Comparison of ENCODE assay signal across 11 cellular contexts in the genomic region with DNA sequence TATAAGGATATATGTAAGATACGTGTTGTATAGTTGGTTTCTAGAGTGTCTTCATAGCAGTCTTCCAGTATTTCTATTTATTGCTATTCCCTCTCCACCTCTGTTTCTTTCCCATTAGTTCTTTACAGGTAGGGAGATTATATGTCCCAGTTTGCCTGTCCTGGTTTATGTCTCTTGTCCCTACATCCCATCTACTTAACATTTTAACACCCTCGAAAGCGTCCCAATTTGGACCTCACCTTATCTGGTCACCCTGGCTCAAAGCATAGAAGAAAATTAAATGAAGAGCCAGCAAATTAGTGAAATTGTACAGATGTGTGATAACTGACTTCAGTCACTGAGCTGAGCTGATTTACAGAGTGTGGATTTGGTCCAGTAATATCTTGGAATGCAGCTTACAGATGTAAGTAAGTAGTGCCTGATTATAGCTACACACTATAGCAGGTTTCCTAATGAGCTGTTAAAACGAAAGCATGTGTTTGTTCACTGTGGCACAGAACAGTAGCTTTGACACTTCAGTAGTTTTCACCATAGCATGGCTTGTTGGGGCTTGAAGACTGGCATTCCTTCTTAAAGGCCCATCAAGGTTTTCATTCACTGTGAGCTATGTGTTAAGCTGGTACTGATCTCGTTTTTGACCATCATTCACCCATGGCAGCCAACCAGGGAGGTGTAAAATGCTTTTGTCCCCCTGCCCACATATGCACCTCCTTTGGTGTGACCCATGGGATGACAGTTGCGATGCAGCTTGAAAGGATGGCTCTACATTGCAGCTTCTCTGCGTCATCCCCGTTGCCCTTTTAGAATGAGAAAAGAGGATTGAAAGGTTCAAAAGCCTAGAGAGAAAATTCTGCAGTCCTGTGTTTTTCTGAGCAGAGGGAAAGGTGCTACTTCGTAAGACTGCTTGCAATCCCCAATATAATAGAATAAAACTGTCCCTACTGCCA.
DNase-seq lines count a peak whose midpoint lies in the region; ATAC-seq, FAIRE-seq and TF ChIP-seq lines count a peak whose summit lies in the region.
"Had no signal": no experiment of that assay in that cellular context is flagged by ENCODE, and none has a peak within 500 bp of the region (broad histone marks: within the 10 kb centered on the region; RNA-seq: fewer than 3 reads in every experiment).

No MANE protein-coding gene starts in this region.

- H3K36me3 ChIP-seq in MM.1S (replicated peaks; ENCODE audit: insufficient read depth, low read length) (no peaks in the 10 kb centered on the region), endothelial cell of umbilical vein (ENCODE audit: control insufficient read depth in 2 of 2, extremely low read depth in 1 of 2, insufficient read depth in 2 of 2, low read length in 2 of 2) (no peaks in the 10 kb centered on the region), muscle layer of colon (ENCODE audit: insufficient read depth, low read length) (no peaks in the 10 kb centered on the region), prostate gland (no peaks in the 10 kb centered on the region)

- peaks cover 20% of the 10 kb centered on the region for H3K4me1 Mint-ChIP-seq in CD4-positive, alpha-beta T cell (ENCODE audit: low read depth)

- no peaks in the 10 kb centered on the region for H3K9me1 ChIP-seq in endothelial cell of umbilical vein (replicated peaks; ENCODE audit: control insufficient read depth, extremely low read depth, insufficient read depth, low read length)

- H3K27ac ChIP-seq in CD4-positive, alpha-beta T cell (ENCODE audit: low read depth, low read length), result no peak overlapping the region
- H3K27ac ChIP-seq in MM.1S (ENCODE audit: low read length) (no peak overlapping the region), endothelial cell of umbilical vein (ENCODE audit: insufficient read depth, low read depth, low read length) (no peak overlapping the region), muscle layer of colon (ENCODE audit: low read depth, low read length) (peak overlapping the region; percentile 35), prostate gland (no peak overlapping the region)

- H3K9me3 ChIP-seq in CD4-positive, alpha-beta T cell (ENCODE audit: control insufficient read depth, low read length), result no peaks in the 10 kb centered on the region
- H3K9me3 ChIP-seq in MM.1S (replicated peaks; ENCODE audit: insufficient read depth, low read length) (no peaks in the 10 kb centered on the region), endothelial cell of umbilical vein (replicated peaks; ENCODE audit: control insufficient read depth, insufficient read depth, low read length) (no peaks in the 10 kb centered on the region), muscle layer of colon (ENCODE audit: low read length) (no peaks in the 10 kb centered on the region), prostate gland (no peaks in the 10 kb centered on the region)

- H2AFZ ChIP-seq in MM.1S (ENCODE audit: low read length) (no peak overlapping the region), endothelial cell of umbilical vein (ENCODE audit: low read depth, low read length) (peak overlapping the region; percentile 87)

- dilution Hi-C loops in endothelial cell of umbilical vein (cut with MboI; ENCODE audit: extremely low pct_ligation_motif_present, low sequenced_read_pairs), result no loop called here

- no peak for TF ChIP-seq CTCF in CD4-positive, alpha-beta T cell (IDR thresholded peaks at IDR 0.05)
- TF ChIP-seq CTCF in MM.1S (IDR thresholded peaks at IDR 0.05; ENCODE audit: low read length) (no peak), endothelial cell of umbilical vein (IDR thresholded peaks at IDR 0.05; ENCODE audit: extremely low read depth in 1 of 2, insufficient read depth in 1 of 2, low read depth in 1 of 2, low read length in 2 of 2) (no peak), prostate gland (IDR thresholded peaks at IDR 0.05) (no peak)

- POLR2A ChIA-PET in CD4-positive, alpha-beta T cell (lab: Charles Lee), result no interaction called here
- POLR2A ChIA-PET in endothelial cell of umbilical vein (lab: Charles Lee), result interaction anchor here (0.5 kb wide), 1 partner anchor 107 kb away, joined by 7 read pairs; no protein-coding TSS in a partner anchor

- H3F3A ChIP-seq in MM.1S (ENCODE audit: insufficient read depth, low read length), result peaks cover 19% of the 10 kb centered on the region

- H3K79me2 ChIP-seq in MM.1S (ENCODE audit: low read length), result peaks cover 15% of the 10 kb centered on the region; the same call in 1 of the 2 replicates
- no peaks in the 10 kb centered on the region for H3K79me2 ChIP-seq in endothelial cell of umbilical vein (ENCODE audit: control insufficient read depth, insufficient read depth, low read length)

- H3K4me3 Mint-ChIP-seq in CD4-positive, alpha-beta T cell, result peak overlapping the region; percentile 82

- no peak for ATAC-seq in CD4-positive, alpha-beta T cell (ENCODE audit: poor library complexity)
- no peak for ATAC-seq in GM21515 (IDR thresholded peaks at IDR 0.05; ENCODE audit: unreplicated experiment)
- ATAC-seq in HG03280 (IDR thresholded peaks at IDR 0.05; ENCODE audit: unreplicated experiment), result no peak
- ATAC-seq: CD8-positive, alpha-beta T cell; HCT116 had no signal

- peak overlapping the region; percentile 37; the same call in 1 of the 2 replicates for H3K4me2 ChIP-seq in MM.1S (ENCODE audit: low read depth, low read length)
- H3K4me2 ChIP-seq in endothelial cell of umbilical vein (ENCODE audit: insufficient read depth, low read length), result peak overlapping the region; percentile 38

- no peaks in the 10 kb centered on the region for H3K9me3 Mint-ChIP-seq in CD4-positive, alpha-beta T cell
- H3K9me3 Mint-ChIP-seq: CD8-positive, alpha-beta T cell had no signal

- no peak overlapping the region for H3K9ac ChIP-seq in MM.1S (ENCODE audit: low read length)
- no peak overlapping the region for H3K9ac ChIP-seq in endothelial cell of umbilical vein (replicated peaks; ENCODE audit: extremely low read depth, insufficient read depth, low read length)
- no peak overlapping the region for H3K9ac ChIP-seq in muscle layer of colon (ENCODE audit: low read length)

- intact Hi-C loops in CD4-positive, alpha-beta T cell (cut with DNase I, micrococcal nuclease), result loop anchor here (1.0 kb wide), 1 partner anchor 8 kb away; no protein-coding TSS in a partner anchor
- intact Hi-C loops in endothelial cell of umbilical vein (cut with micrococcal nuclease) (no loop called here), prostate gland (cut with DNase I) (no loop called here), head of caudate nucleus (cut with DNase I) (no loop called here)

- H3K27me3 Mint-ChIP-seq in CD4-positive, alpha-beta T cell, result no peaks in the 10 kb centered on the region

- CTCF ChIA-PET in CD4-positive, alpha-beta T cell (lab: Charles Lee), result no interaction called here
- CTCF ChIA-PET in endothelial cell of umbilical vein (lab: Charles Lee), result interaction anchor here (0.7 to 2.0 kb wide), 8 partner anchors 9 to 107 kb away, joined by 3 to 5 read pairs (median 3); no protein-coding TSS in a partner anchor

- DNase-seq in CD4-positive, alpha-beta T cell, result no peak
- DNase-seq in MM.1S (no peak), endothelial cell of umbilical vein (ENCODE audit: low read depth, low spot score) (no peak), prostate gland (ENCODE audit: low spot score) (no peak), head of caudate nucleus (no peak)
- DNase-seq: activated T-cell treated with anti-CD3 and anti-CD28 coated beads, Interleukin-2, amount 50 U/mL, for 48 hours had no signal

- WGBS in prostate gland, result 51% methylated on average over 9 of the region's 9 CpGs

- H3K27me3 ChIP-seq in CD4-positive, alpha-beta T cell (ENCODE audit: control insufficient read depth, insufficient read depth, low read length), result no peaks in the 10 kb centered on the region
- H3K27me3 ChIP-seq in MM.1S (replicated peaks; ENCODE audit: insufficient read depth, low read length) (no peaks in the 10 kb centered on the region), endothelial cell of umbilical vein (ENCODE audit: control insufficient read depth in 2 of 2, insufficient read depth in 2 of 2, low read length in 2 of 2) (no peaks in the 10 kb centered on the region), muscle layer of colon (ENCODE audit: control insufficient read depth in 1 of 2, insufficient read depth in 2 of 2, low read length in 2 of 2) (no peaks in the 10 kb centered on the region), prostate gland (replicated peaks; ENCODE audit: insufficient read depth) (no peaks in the 10 kb centered on the region)

- H3K27ac Mint-ChIP-seq in CD4-positive, alpha-beta T cell, result no peak overlapping the region
- H3K27ac Mint-ChIP-seq: CD8-positive, alpha-beta T cell had no signal

- FAIRE-seq in endothelial cell of umbilical vein (lab: Jason Lieb, UNC), result no peak

- no peak overlapping the region for H3K4me3 ChIP-seq in MM.1S (ENCODE audit: low read length)
- peak overlapping the region in 1 of 3 experiments; percentile 31 for H3K4me3 ChIP-seq in endothelial cell of umbilical vein (replicated peaks in 1 of 3; ENCODE audit: insufficient read depth in 1 of 3, low read depth in 1 of 3, low read length in 3 of 3)
- H3K4me3 ChIP-seq in muscle layer of colon (ENCODE audit: low read depth in 1 of 2, low read length in 2 of 2), result peak overlapping the region in 1 of 2 donors; percentile 36
- no peak overlapping the region for H3K4me3 ChIP-seq in prostate gland

- H3K36me3 Mint-ChIP-seq in CD4-positive, alpha-beta T cell (ENCODE audit: low read depth), result no peaks in the 10 kb centered on the region
- H3K36me3 Mint-ChIP-seq: CD8-positive, alpha-beta T cell had no signal

- H3K4me1 ChIP-seq in MM.1S (ENCODE audit: low read length) (peaks cover 34% of the 10 kb centered on the region), endothelial cell of umbilical vein (ENCODE audit: control insufficient read depth, extremely low read depth, insufficient read depth, low read length) (no peaks in the 10 kb centered on the region), muscle layer of colon (ENCODE audit: insufficient read depth, low read length) (peaks cover 39% of the 10 kb centered on the region), prostate gland (replicated peaks) (peaks cover 3% of the 10 kb centered on the region)

- BruUV-seq in endothelial cell of umbilical vein (replicated peaks; lab: Mats Ljungman, UMichigan), result no TSS peak

- no peaks in the 10 kb centered on the region for H3K9me2 ChIP-seq in MM.1S (replicated peaks; ENCODE audit: insufficient read depth, low read length)

- H4K20me1 ChIP-seq in MM.1S (ENCODE audit: insufficient read depth, low read length), result no peaks in the 10 kb centered on the region
- H4K20me1 ChIP-seq in endothelial cell of umbilical vein (replicated peaks; ENCODE audit: control insufficient read depth, extremely low read depth, insufficient read depth, low read length), result no peaks in the 10 kb centered on the region

- TF ChIP-seq POLR2A in endothelial cell of umbilical vein (IDR thresholded peaks at IDR 0.05; ENCODE audit: low read depth, low read length) (no peak), prostate gland (IDR thresholded peaks at IDR 0.05) (no peak)

TF ChIP-seq in endothelial cell of umbilical vein, 7 proteins besides CTCF, POLR2A, EP300 and RAD21 (continues in another document):
- TF ChIP-seq GATA2 (IDR thresholded peaks at IDR 0.05; ENCODE audit: insufficient read depth, insufficient read length, low read depth, low read length) (no peak), EZH2 (IDR thresholded peaks at IDR 0.05; ENCODE audit: borderline replicate concordance, low read depth, low read length, severe bottlenecking) (no peak), FOS (IDR thresholded peaks at IDR 0.05; ENCODE audit: borderline replicate concordance, insufficient read depth, low read length) (no peak), MYC (IDR thresholded peaks at IDR 0.05; ENCODE audit: low read depth, low read length) (no peak)

Comparison
In these comparisons a context has a peak if more than half of its experiments do, and no peak if none do; other contexts are left out.
1. intact Hi-C loops: an anchor here in CD4-positive, alpha-beta T cell (1.0 kb wide); none called in endothelial cell of umbilical vein, prostate gland and head of caudate nucleus.